ENCODE assay signal across 26 cellular contexts in the genomic region with DNA sequence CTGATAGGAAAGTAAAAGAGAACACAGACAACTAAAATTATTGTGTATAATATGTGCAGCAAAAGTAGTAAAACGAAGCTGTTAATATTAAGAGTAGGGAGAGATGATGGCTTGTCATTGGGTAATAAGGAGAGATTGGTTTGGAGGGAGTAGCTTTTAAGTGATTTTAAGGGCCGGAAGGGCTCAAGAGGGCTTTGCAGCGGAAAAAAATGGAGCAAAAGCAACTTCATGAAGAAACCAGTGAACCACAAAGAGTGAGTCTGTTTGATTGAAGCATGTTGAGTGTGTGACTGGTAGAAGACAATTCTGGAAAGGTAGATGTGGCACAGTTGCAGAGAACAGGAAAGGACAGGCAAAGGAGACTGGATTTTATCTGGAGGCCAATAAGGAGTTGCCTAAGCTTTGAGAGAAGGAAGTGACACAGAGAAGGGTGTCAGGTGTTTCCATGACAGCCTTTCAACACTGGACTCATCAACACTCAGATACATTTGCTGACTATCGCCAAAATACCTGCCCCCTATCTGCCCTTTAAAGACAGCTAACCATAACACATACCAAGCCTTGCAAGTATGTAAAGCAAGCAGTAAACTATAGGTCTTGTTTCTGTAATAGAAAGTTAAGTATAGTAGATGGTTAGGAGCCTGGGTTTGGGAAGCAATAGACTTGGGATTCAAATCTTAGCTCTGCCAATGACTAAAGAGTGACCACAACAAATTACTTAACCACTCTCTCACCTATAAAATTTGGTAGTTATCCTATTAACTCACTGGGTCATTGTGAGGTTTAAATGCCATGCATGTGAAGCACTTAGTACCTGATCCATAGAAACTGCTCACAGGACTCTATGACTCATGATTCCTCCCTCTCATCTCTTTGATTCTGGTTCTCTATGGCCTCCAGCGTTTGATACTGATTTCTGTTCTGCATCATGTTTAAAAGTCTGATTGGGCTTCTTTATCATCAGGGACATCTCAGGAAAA.
DNase-seq lines count a peak whose midpoint lies in the region; ATAC-seq and TF ChIP-seq lines count a peak whose summit lies in the region.
"Had no signal": no experiment of that assay in that cellular context is flagged by ENCODE, and none has a peak within 500 bp of the region (broad histone marks: within the 10 kb centered on the region; RNA-seq: fewer than 3 reads in every experiment).

No MANE protein-coding gene starts in this region.

- no TSS peak for BruUV-seq in PC-3 (replicated peaks; lab: Mats Ljungman, UMichigan)

- intact Hi-C loops in PC-3 (cut with micrococcal nuclease), result loop anchor here (5.0 kb wide), 1 partner anchor 233 kb away; no protein-coding TSS in a partner anchor

- no peak overlapping the region for H3K4me3 Mint-ChIP-seq in osteocyte (ENCODE audit: unreplicated experiment)
- H3K4me3 Mint-ChIP-seq: activated CD8-positive, alpha-beta T cell treated with anti-CD3 and anti-CD28 coated beads for 36 hours; activated naive CD8-positive, alpha-beta T cell treated with anti-CD3 and anti-CD28 coated beads, Interleukin-2, amount 50 U/mL, for 24 hours; brain; CD8-positive, alpha-beta memory T cell; effector memory CD8-positive, alpha-beta T cell; IgD-negative memory B cell had no signal

- H3K27ac ChIP-seq in PC-3 (ENCODE audit: low read length), result peak overlapping the region; percentile 22
- H3K27ac ChIP-seq: 22Rv1, colonic mucosa had no signal

- DNase-seq in DMS53 (lab: John Stamatoyannopoulos, UW), result peak; percentile 80
- DNase-seq in DMS53 treated with DMSO at 0.1 percent for 48 hours (lab: John Stamatoyannopoulos, UW; ENCODE audit: unreplicated experiment), result no peak
- peak; percentile 83 for DNase-seq in PC-3
- peak; percentile 30 for DNase-seq in choroid plexus epithelial cell (ENCODE audit: low read depth)
- DNase-seq in kidney tubule cell (ENCODE audit: low spot score), result peak; percentile 79
- DNase-seq in osteocyte (ENCODE audit: extremely low spot score, unreplicated experiment), result no peak
- DNase-seq: activated CD4-positive, CD25-positive, alpha-beta regulatory T cell treated with anti-CD3 and anti-CD28 coated beads, Interleukin-2, amount 50 U/mL, for 72 hours; activated CD8-positive, alpha-beta T cell treated with anti-CD3 and anti-CD28 coated beads for 36 hours; activated effector memory CD4-positive, alpha-beta T cell treated with Interleukin-2 at 50 U/mL for 16 hours; activated naive CD8-positive, alpha-beta T cell treated with anti-CD3 and anti-CD28 coated beads, Interleukin-2, amount 50 U/mL, for 24 hours; activated T-cell treated with anti-CD3 and anti-CD28 coated beads for 4 hours; CD8-positive, alpha-beta memory T cell; colonic mucosa; DMS153; effector memory CD8-positive, alpha-beta T cell; H7; NCI-H2081 treated with DMSO at 0.1 percent for 48 hours; NCI-H446 treated with DMSO at 0.1 percent for 48 hours; OCI-M1; stimulated activated CD8-positive, alpha-beta memory T cell treated with anti-CD3 and anti-CD28 coated beads, Interleukin-4, amount 100 ng/mL, for 48 hours had no signal

- no peaks in the 10 kb centered on the region for H3K36me3 ChIP-seq in PC-3 (ENCODE audit: low read depth, low read length)
- H3K36me3 ChIP-seq: colonic mucosa had no signal

- POLR2A ChIA-PET in PC-3 (lab: Charles Lee; ENCODE audit: unreplicated experiment), result no interaction called here

- no peaks in the 10 kb centered on the region for H3K79me2 ChIP-seq in PC-3 (ENCODE audit: low read length)

- no peaks in the 10 kb centered on the region for H3K36me3 Mint-ChIP-seq in osteocyte (ENCODE audit: unreplicated experiment)
- H3K36me3 Mint-ChIP-seq: brain; CD8-positive, alpha-beta memory T cell; IgD-negative memory B cell had no signal

- peaks cover 1% of the 10 kb centered on the region for H3K9me3 Mint-ChIP-seq in osteocyte (ENCODE audit: unreplicated experiment)
- H3K9me3 Mint-ChIP-seq: activated CD8-positive, alpha-beta T cell treated with anti-CD3 and anti-CD28 coated beads for 36 hours; activated naive CD8-positive, alpha-beta T cell treated with anti-CD3 and anti-CD28 coated beads, Interleukin-2, amount 50 U/mL, for 24 hours; CD8-positive, alpha-beta memory T cell had no signal

- H3K27me3 ChIP-seq in PC-3 (ENCODE audit: low read length), result no peaks in the 10 kb centered on the region
- H3K27me3 ChIP-seq: colonic mucosa had no signal

- no peaks in the 10 kb centered on the region for H3K9me3 ChIP-seq in PC-3 (ENCODE audit: low read length)
- H3K9me3 ChIP-seq: colonic mucosa had no signal

- no peaks in the 10 kb centered on the region for H3K9me2 ChIP-seq in PC-3 (replicated peaks; ENCODE audit: low read length)

- no peaks in the 10 kb centered on the region for H3K4me1 Mint-ChIP-seq in osteocyte (ENCODE audit: unreplicated experiment)
- H3K4me1 Mint-ChIP-seq: activated naive CD8-positive, alpha-beta T cell treated with anti-CD3 and anti-CD28 coated beads, Interleukin-2, amount 50 U/mL, for 24 hours; CD8-positive, alpha-beta memory T cell had no signal

- CTCF ChIA-PET in PC-3 (lab: Charles Lee), result no interaction called here

- no peak overlapping the region for H2AFZ ChIP-seq in PC-3 (ENCODE audit: low read length)

- peak; percentile 90 for ATAC-seq in PC-3
- ATAC-seq in HG02884 (IDR thresholded peaks at IDR 0.05; ENCODE audit: unreplicated experiment), result no peak
- ATAC-seq in GM19328 (IDR thresholded peaks at IDR 0.05; ENCODE audit: unreplicated experiment), result no peak
- ATAC-seq: activated CD8-positive, alpha-beta T cell treated with anti-CD3 and anti-CD28 coated beads for 36 hours; activated naive CD8-positive, alpha-beta T cell treated with anti-CD3 and anti-CD28 coated beads, Interleukin-2, amount 50 U/mL, for 24 hours; effector memory CD8-positive, alpha-beta T cell had no signal

- H4K20me1 ChIP-seq in PC-3 (ENCODE audit: low read length), result no peaks in the 10 kb centered on the region

- H3F3A ChIP-seq in PC-3 (ENCODE audit: low read length, unreplicated experiment), result no peaks in the 10 kb centered on the region

- peaks cover 18% of the 10 kb centered on the region for H3K4me1 ChIP-seq in PC-3 (ENCODE audit: insufficient read depth, low read length)
- H3K4me1 ChIP-seq: colonic mucosa had no signal

- TF ChIP-seq CTCF in PC-3 (conservative IDR thresholded peaks at IDR 0.05; ENCODE audit: low read depth, low read length) (no peak), choroid plexus epithelial cell (conservative IDR thresholded peaks at IDR 0.05; ENCODE audit: low read depth, low read length) (no peak), osteocyte (IDR thresholded peaks at IDR 0.05) (no peak)

- no peak overlapping the region for H3K9ac ChIP-seq in PC-3 (ENCODE audit: low read length)

- H3K4me2 ChIP-seq in PC-3 (ENCODE audit: low read length), result peak overlapping the region; percentile 7; the same call in 1 of the 2 replicates

- H3K27ac Mint-ChIP-seq in osteocyte (ENCODE audit: unreplicated experiment), result no peak overlapping the region
- H3K27ac Mint-ChIP-seq: activated CD8-positive, alpha-beta T cell treated with anti-CD3 and anti-CD28 coated beads for 36 hours; activated naive CD8-positive, alpha-beta T cell treated with anti-CD3 and anti-CD28 coated beads, Interleukin-2, amount 50 U/mL, for 24 hours; brain; CD8-positive, alpha-beta memory T cell; effector memory CD8-positive, alpha-beta T cell; IgD-negative memory B cell; progenitor cell of endocrine pancreas had no signal

- H3K27me3 Mint-ChIP-seq in osteocyte (ENCODE audit: unreplicated experiment), result peaks cover 3% of the 10 kb centered on the region
- H3K27me3 Mint-ChIP-seq: activated CD8-positive, alpha-beta T cell treated with anti-CD3 and anti-CD28 coated beads for 36 hours; activated naive CD8-positive, alpha-beta T cell treated with anti-CD3 and anti-CD28 coated beads, Interleukin-2, amount 50 U/mL, for 24 hours; CD8-positive, alpha-beta memory T cell; effector memory CD8-positive, alpha-beta T cell; progenitor cell of endocrine pancreas had no signal

- H3K4me3 ChIP-seq in PC-3 (ENCODE audit: low read length) (no peak overlapping the region), choroid plexus epithelial cell (ENCODE audit: low read depth, low read length) (no peak overlapping the region)
- H3K4me3 ChIP-seq: colonic mucosa had no signal

Comparison
In these comparisons a context has a peak if more than half of its experiments do, and no peak if none do; other contexts are left out.
1. DNase-seq: peak in DMS53 (single experiment), PC-3 (single experiment), choroid plexus epithelial cell (single experiment) and kidney tubule cell (single experiment); none in DMS53 treated with DMSO at 0.1 percent for 48 hours (single experiment) and osteocyte (single experiment).